Comparison of ENCODE assay signal across 8 cellular contexts in genomic region chr2:9799729-9800632, GRCh38. TPM values are rescaled to one million over a fixed set of nuclear protein-coding genes. Genes with fewer than 3 reads are reported as not detected.
A peak's percentile ranks its signal among the peaks of the same experiment; 100 is the strongest.
DNase-seq lines count a peak whose midpoint lies in the region; ATAC-seq lines count a peak whose summit lies in the region.

No MANE protein-coding gene starts in this region.

- DNase-seq in AG08396 (ENCODE audit: low spot score) (peak; percentile 88), NCI-H226 (peak; percentile 73), cerebellar cortex (ENCODE audit: low spot score) (peak; percentile 82), left colon (peak; percentile 80 to 92)
- DNase-seq in activated CD4-positive, CD25-positive, alpha-beta regulatory T cell treated with anti-CD3 and anti-CD28 coated beads, Interleukin-2, amount 50 U/mL, for 72 hours: peak; percentile 94
- DNase-seq in stimulated activated CD4-positive, alpha-beta T cell treated with anti-CD3 and anti-CD28 coated beads, Interleukin-2, amount 100 ng/mL, for 4 hours (ENCODE audit: low read depth): peak; percentile 69

- intact Hi-C loops in left colon (cut with DNase I, micrococcal nuclease): loop anchor here in 1 of 2 donors (10.0 kb wide), 1 partner anchor 255 kb away; no protein-coding TSS in a partner anchor

- peak; percentile 85 for ATAC-seq in GM18867 (IDR thresholded peaks at IDR 0.05; ENCODE audit: unreplicated experiment)
- peak; percentile 74 for ATAC-seq in HG03097 (IDR thresholded peaks at IDR 0.05; ENCODE audit: low FRiP score, unreplicated experiment)
- peak; percentile 72 for ATAC-seq in left colon

RNA-seq across cellular contexts. Expression of gene TAF1B, which starts 43.3 kb away (rescaled TPM):
- total RNA-seq in left colon: 10 to 100 TPM in 1 of 2 donors, 1 to 10 TPM in 1; 9.0 to 11.9 TPM

Comparison
In these comparisons a context has a peak if more than half of its experiments do, and no peak if none do; other contexts are left out.
1. Peak in every context shown above with its lines: DNase-seq and ATAC-seq.